Comparison of ENCODE assay signal across 38 cellular contexts in the genomic region with DNA sequence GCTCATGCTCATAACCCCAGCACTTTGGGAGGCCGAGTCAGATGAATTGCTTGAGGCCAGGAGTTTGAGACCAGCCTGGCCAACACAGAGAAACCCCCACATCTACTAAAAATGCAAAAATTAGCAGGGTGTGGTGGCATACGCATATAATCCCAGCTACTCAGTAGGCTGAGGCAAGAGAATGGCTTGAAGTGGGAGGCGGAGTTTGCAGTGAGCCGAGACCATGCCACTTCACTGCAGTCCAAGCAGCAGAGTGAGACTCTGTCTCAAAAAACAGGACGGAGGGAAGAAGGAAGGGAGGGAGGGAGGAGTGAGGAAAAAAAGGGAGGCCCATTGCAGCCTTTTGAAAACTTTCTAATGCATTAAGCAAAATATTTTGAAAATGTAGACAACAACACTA. TPM values are rescaled to one million over a fixed set of nuclear protein-coding genes. Genes with fewer than 3 reads are reported as not detected.
"Had no signal": no experiment of that assay in that cellular context is flagged by ENCODE, and none has a peak within 500 bp of the region (broad histone marks: within the 10 kb centered on the region; RNA-seq: fewer than 3 reads in every experiment).

No MANE protein-coding gene starts in this region.

- DNase-seq: activated CD4-positive, alpha-beta memory T cell treated with anti-CD3 and anti-CD28 coated beads for 36 hours; activated CD4-positive, alpha-beta T cell treated with anti-CD3 and anti-CD28 coated beads for 36 hours; activated CD4-positive, alpha-beta T cell treated with anti-CD3 and anti-CD28 coated beads, Interleukin-2, amount 10 ng/mL, durations not matched to agents 24 days and 14 days; activated CD4-positive, CD25-positive, alpha-beta regulatory T cell; activated CD4-positive, CD25-positive, alpha-beta regulatory T cell treated with anti-CD3 and anti-CD28 coated beads, Interleukin-2, amount 50 U/mL, for 72 hours; activated CD8-positive, alpha-beta memory T cell treated with anti-CD3 and anti-CD28 coated beads, Interleukin-2, amount 10 ng/mL, durations not matched to agents 7 days and 5 days; activated CD8-positive, alpha-beta memory T cell treated with anti-CD3 and anti-CD28 coated beads, Interleukin-2, amount 50 U/mL, for 4 hours; activated CD8-positive, alpha-beta T cell treated with anti-CD3 and anti-CD28 coated beads, Interleukin-2, amount 10 ng/mL, durations not matched to agents 7 days and 5 days; activated gamma-delta T cell; activated naive CD4-positive, alpha-beta T cell; activated naive CD4-positive, alpha-beta T cell treated with anti-CD3 and anti-CD28 coated beads, Interleukin-2, amount 10 ng/mL, durations not matched to agents 7 days and 5 days; activated naive CD8-positive, alpha-beta T cell treated with anti-CD3 and anti-CD28 coated beads, Interleukin-2, amount 10 ng/mL, durations not matched to agents 7 days and 5 days; activated T-cell treated with anti-CD3 and anti-CD28 coated beads, Interleukin-2, amount 50 U/mL, for 1 hour; activated T-cell treated with anti-CD3 and anti-CD28 coated beads, Interleukin-2, amount 50 U/mL, for 48 hours; central memory CD4-positive, alpha-beta T cell; cerebellar nuclear complex; colonic mucosa; effector CD8-positive, alpha-beta T cell; esophagus squamous epithelium; foreskin melanocyte; heart right ventricle; T-helper 17 cell; T1000 had no signal

- H3K9me3 ChIP-seq: ascending aorta, breast epithelium, colonic mucosa, esophagus squamous epithelium, gastroesophageal sphincter, heart right ventricle had no signal

- FAIRE-seq: endometrium, endothelial cell of umbilical vein had no signal

- H3K27me3 ChIP-seq: ascending aorta, cardiac muscle cell, colonic mucosa had no signal

- H3K4me3 ChIP-seq: ascending aorta, breast epithelium, cardiac muscle cell, colonic mucosa, esophagus squamous epithelium, gastroesophageal sphincter, heart right ventricle had no signal

- H3K4me1 ChIP-seq: ascending aorta, breast epithelium, colonic mucosa, esophagus squamous epithelium, gastroesophageal sphincter, heart right ventricle had no signal

- ATAC-seq: activated CD4-positive, alpha-beta T cell treated with anti-CD3 and anti-CD28 coated beads for 36 hours; activated CD8-positive, alpha-beta memory T cell treated with anti-CD3 and anti-CD28 coated beads, Interleukin-2, amount 10 ng/mL, durations not matched to agents 7 days and 5 days; activated CD8-positive, alpha-beta T cell treated with anti-CD3 and anti-CD28 coated beads, Interleukin-2, amount 10 ng/mL, durations not matched to agents 7 days and 5 days; activated naive CD4-positive, alpha-beta T cell treated with anti-CD3 and anti-CD28 coated beads, Interleukin-2, amount 50 U/mL, for 72 hours; gastroesophageal sphincter; heart right ventricle; T-helper 17 cell had no signal

- H3K27ac ChIP-seq: ascending aorta, breast epithelium, cardiac muscle cell, colonic mucosa, epithelial cell of prostate, esophagus squamous epithelium, gastroesophageal sphincter, heart right ventricle had no signal

- H3K36me3 ChIP-seq: ascending aorta, breast epithelium, cardiac muscle cell, colonic mucosa, esophagus squamous epithelium, gastroesophageal sphincter, heart right ventricle had no signal

RNA-seq across cellular contexts. Expression of a gene that starts 59.6 kb away (rescaled TPM):
- total RNA-seq: activated CD4-positive, alpha-beta memory T cell treated with anti-CD3 and anti-CD28 coated beads for 36 hours; activated CD4-positive, alpha-beta T cell treated with anti-CD3 and anti-CD28 coated beads for 36 hours; activated CD4-positive, alpha-beta T cell treated with anti-CD3 and anti-CD28 coated beads, Interleukin-2, amount 10 ng/mL, durations not matched to agents 24 days and 14 days; activated CD8-positive, alpha-beta memory T cell treated with anti-CD3 and anti-CD28 coated beads for 36 hours; activated CD8-positive, alpha-beta memory T cell treated with anti-CD3 and anti-CD28 coated beads, Interleukin-2, amount 10 ng/mL, durations not matched to agents 7 days and 5 days; activated CD8-positive, alpha-beta T cell treated with anti-CD3 and anti-CD28 coated beads, Interleukin-2, amount 10 ng/mL, durations not matched to agents 7 days and 5 days; activated naive CD4-positive, alpha-beta T cell treated with anti-CD3 and anti-CD28 coated beads, Interleukin-2, amount 50 U/mL, for 72 hours; activated naive CD8-positive, alpha-beta T cell treated with anti-CD3 and anti-CD28 coated beads, Interleukin-2, amount 10 ng/mL, durations not matched to agents 7 days and 5 days; activated T-helper 1 cell treated with anti-CD3 and anti-CD28 coated beads, Interleukin-12 subunit alpha, Interleukin-12 subunit beta, Interleukin-2, Interleukin-4 antibody, amounts not matched to agents 30 ng/mL and 10 ng/mL and 1 ng/mL, durations not matched to agents 14 hours and 24 hours and 36 hours; activated T-helper 2 cell treated with anti-CD3 and anti-CD28 coated beads, Interferon-gamma antibody, Interleukin-2, Interleukin-4, amounts not matched to agents 10 μg/mL and 5 μg/mL and 100 μg/mL, durations not matched to agents 14 hours and 24 hours and 36 hours; ascending aorta; breast epithelium; cardiac muscle cell; colonic mucosa; dermis microvascular lymphatic vessel endothelial cell; endothelial cell of umbilical vein; esophagus squamous epithelium; fibroblast of lung; fibroblast of villous mesenchyme; gastroesophageal sphincter; glomerular endothelial cell; T-helper 17 cell had no signal
- polyA plus RNA-seq: cardiac muscle cell, endothelial cell of umbilical vein, fibroblast of lung, heart right ventricle had no signal
